18 cellular contexts compared by ENCODE assay signal in genomic region chr1:218353656-218354055, GRCh38. TPM values are rescaled to one million over a fixed set of nuclear protein-coding genes. Genes with fewer than 3 reads are reported as not detected.
DNase-seq lines count a peak whose midpoint lies in the region; ATAC-seq, FAIRE-seq and TF ChIP-seq lines count a peak whose summit lies in the region.
"Had no signal": no experiment of that assay in that cellular context is flagged by ENCODE, and none has a peak within 500 bp of the region (broad histone marks: within the 10 kb centered on the region; RNA-seq: fewer than 3 reads in every experiment).

No MANE protein-coding gene starts in this region.

- H3F3A ChIP-seq in smooth muscle cell (ENCODE audit: low read depth), result peaks cover 36% of the 10 kb centered on the region

- TF ChIP-seq CTCF in mesothelial cell of epicardium (IDR thresholded peaks at IDR 0.05; ENCODE audit: unreplicated experiment) (no peak), smooth muscle cell (IDR thresholded peaks at IDR 0.05; ENCODE audit: borderline replicate concordance, insufficient read depth, poor library complexity, severe bottlenecking) (no peak), adrenal gland (IDR thresholded peaks at IDR 0.05) (no peak), HepG2 (CRISPR knock-in tag; IDR thresholded peaks at IDR 0.05) (no peak)

- H3K4me2 ChIP-seq in smooth muscle cell, result peak overlapping the region; percentile 9
- no peak overlapping the region for H3K4me2 ChIP-seq in HepG2 (ENCODE audit: low read depth, low read length)

- H3K9ac ChIP-seq in smooth muscle cell (ENCODE audit: low read depth) (no peak overlapping the region), HepG2 (ENCODE audit: insufficient read depth, low read depth, low read length) (no peak overlapping the region)

- H3K36me3 ChIP-seq in SJSA1 (no peaks in the 10 kb centered on the region), smooth muscle cell (ENCODE audit: low read depth) (no peaks in the 10 kb centered on the region), adrenal gland (replicated peaks in 1 of 2) (no peaks in the 10 kb centered on the region), HepG2 (replicated peaks in 1 of 2; ENCODE audit: control insufficient read depth in 1 of 2, insufficient read depth in 2 of 2, low read length in 2 of 2) (no peaks in the 10 kb centered on the region)
- H3K36me3 ChIP-seq: HAP-1 had no signal

- peak overlapping the region; percentile 40 for H3K27ac Mint-ChIP-seq in mesothelial cell of epicardium

- CTCF ChIA-PET in HepG2 (lab: Yijun Ruan, JAX; ENCODE audit: low intra/inter-chr PET ratio, low total read pairs), result no interaction called here

- no peaks in the 10 kb centered on the region for H3K27me3 Mint-ChIP-seq in mesothelial cell of epicardium (ENCODE audit: low read depth)

- H3K27ac ChIP-seq in SJSA1, result peak overlapping the region; percentile 27
- H3K27ac ChIP-seq in smooth muscle cell (ENCODE audit: low read depth), result no peak overlapping the region
- H3K27ac ChIP-seq in adrenal gland, result no peak overlapping the region
- H3K27ac ChIP-seq in HepG2 (ENCODE audit: extremely low read length, insufficient read depth, low read length), result no peak overlapping the region
- H3K27ac ChIP-seq: SK-N-MC had no signal

- H3K79me2 ChIP-seq in smooth muscle cell (ENCODE audit: low read depth), result peaks cover 72% of the 10 kb centered on the region
- H3K79me2 ChIP-seq in HepG2 (ENCODE audit: insufficient read depth, low read length), result no peaks in the 10 kb centered on the region

- H3K4me1 ChIP-seq in SJSA1 (replicated peaks), result peaks cover 64% of the 10 kb centered on the region
- peaks cover 11% of the 10 kb centered on the region for H3K4me1 ChIP-seq in smooth muscle cell (ENCODE audit: low read depth)
- peaks cover 0 to 26% of the 10 kb centered on the region in 2 donors for H3K4me1 ChIP-seq in adrenal gland (replicated peaks in 1 of 2)
- H3K4me1 ChIP-seq in HepG2 (ENCODE audit: insufficient read depth, low read length), result no peaks in the 10 kb centered on the region

- WGBS in smooth muscle cell (ENCODE audit: low lambda C conversion rate), result 89% methylated on average over 4 of the region's 4 CpGs
- 89 to 98% (median 95%) methylated on average over 4 of the region's 4 CpGs for WGBS in adrenal gland, 4 donors
- WGBS in HepG2 (ENCODE audit: low lambda C conversion rate), result 66% methylated on average over 4 of the region's 4 CpGs

- no peaks in the 10 kb centered on the region for H3K9me3 Mint-ChIP-seq in mesothelial cell of epicardium

- no peak for TF ChIP-seq EP300 in HepG2 (IDR thresholded peaks at IDR 0.05; ENCODE audit: low read depth in 2 of 2, low read length in 2 of 2)
- TF ChIP-seq EP300 in HepG2 (CRISPR knock-in tag; IDR thresholded peaks at IDR 0.05; ENCODE audit: borderline replicate concordance), result no peak

- in situ Hi-C loops in HepG2 (cut with HindIII; ENCODE audit: extremely low pct_ligation_motif_present, low pct_unique_long_range_greater_than_20kb), result loop anchor here (25.0 kb wide), 1 partner anchor 959 kb away; no protein-coding TSS in a partner anchor

- H3K36me3 Mint-ChIP-seq in mesothelial cell of epicardium, result no peaks in the 10 kb centered on the region

- no peak for FAIRE-seq in HepG2 (lab: Jason Lieb, UNC)
- FAIRE-seq: K562 had no signal

- peak; percentile 41 for DNase-seq in HK-2 (ENCODE audit: unreplicated experiment)
- DNase-seq in SJSA1 (ENCODE audit: low read depth in 1 of 2, low spot score in 2 of 2), result peak in 1 of 2 experiments; percentile 63
- no peak for DNase-seq in mesothelial cell of epicardium (ENCODE audit: low spot score in 2 of 2, unreplicated experiment in 2 of 2)
- DNase-seq in smooth muscle cell (lab: John Stamatoyannopoulos, UW; ENCODE audit: unreplicated experiment), result no peak
- DNase-seq in OCI-M2 (lab: John Stamatoyannopoulos, UW; ENCODE audit: unreplicated experiment), result no peak
- DNase-seq in adrenal gland, result no peak
- no peak for DNase-seq in HepG2 (ENCODE audit: low spot score)
- no peak for DNase-seq in superior temporal gyrus (ENCODE audit: extremely low spot score)
- DNase-seq: COR-L47, DMS153, NCI-H1417 treated with DMSO at 0.1 percent for 48 hours, NCI-H2029, NCI-H2171, NCI-H446, NCI-H69 had no signal

- no peak overlapping the region for H3K4me3 ChIP-seq in SJSA1
- no peak overlapping the region for H3K4me3 ChIP-seq in smooth muscle cell
- H3K4me3 ChIP-seq in adrenal gland, result no peak overlapping the region
- no peak overlapping the region for H3K4me3 ChIP-seq in HepG2 (replicated peaks in 1 of 3; ENCODE audit: insufficient read depth in 1 of 3, low read depth in 2 of 3, low read length in 3 of 3)
- H3K4me3 ChIP-seq: HAP-1, K562, SK-N-MC had no signal

- no peak for TF ChIP-seq POLR2A in adrenal gland (IDR thresholded peaks at IDR 0.05)
- no peak for TF ChIP-seq POLR2A in HepG2 (IDR thresholded peaks at IDR 0.05; ENCODE audit: insufficient read depth in 1 of 2, low read depth in 2 of 2, low read length in 2 of 2)

- no peak overlapping the region for H2AFZ ChIP-seq in smooth muscle cell (ENCODE audit: low read depth)
- H2AFZ ChIP-seq in HepG2 (ENCODE audit: low read length), result no peak overlapping the region

- H3K4me3 Mint-ChIP-seq in mesothelial cell of epicardium, result no peak overlapping the region

- peaks cover 53% of the 10 kb centered on the region for H3K4me1 Mint-ChIP-seq in mesothelial cell of epicardium

- intact Hi-C loops in adrenal gland (cut with DNase I), result no loop called here
- intact Hi-C loops in HepG2 (cut with micrococcal nuclease; ENCODE audit: unreplicated experiment), result no loop called here

- ATAC-seq in HepG2, result no peak
- ATAC-seq: K562 had no signal

- H4K20me1 ChIP-seq in smooth muscle cell (ENCODE audit: low read depth), result peaks cover 3% of the 10 kb centered on the region
- no peaks in the 10 kb centered on the region for H4K20me1 ChIP-seq in HepG2 (ENCODE audit: insufficient read depth, low read length)

- BruUV-seq in HepG2 (replicated peaks; lab: Mats Ljungman, UMichigan), result no TSS peak

- H3K9me3 ChIP-seq in SJSA1 (replicated peaks) (no peaks in the 10 kb centered on the region), smooth muscle cell (replicated peaks; ENCODE audit: low read depth) (no peaks in the 10 kb centered on the region), adrenal gland (replicated peaks in 1 of 3) (no peaks in the 10 kb centered on the region), HepG2 (ENCODE audit: low read length) (no peaks in the 10 kb centered on the region)
- H3K9me3 ChIP-seq: HAP-1 had no signal

- no peaks in the 10 kb centered on the region for H3K27me3 ChIP-seq in SJSA1 (replicated peaks)
- no peaks in the 10 kb centered on the region for H3K27me3 ChIP-seq in smooth muscle cell (ENCODE audit: low read depth)
- no peaks in the 10 kb centered on the region for H3K27me3 ChIP-seq in adrenal gland
- 0 out of 5 replicates have a peak, but pooled peaks cover 0 to 2% of the 10 kb centered on the region in 2 experiments for H3K27me3 ChIP-seq in HepG2 (ENCODE audit: control insufficient read depth in 1 of 2, insufficient read depth in 2 of 2, low read length in 2 of 2)

- POLR2A ChIA-PET in HepG2 (lab: Yijun Ruan, JAX), result no interaction called here

- TF ChIP-seq RAD21 in HepG2 (CRISPR knock-in tag; IDR thresholded peaks at IDR 0.05), result no peak

TF ChIP-seq in HepG2, 621 proteins besides CTCF, POLR2A, EP300 and RAD21 (continues in another document):
- no peak for TF ChIP-seq FOXA1 (IDR thresholded peaks at IDR 0.05)
- no peak for TF ChIP-seq FOXA1 (CRISPR knock-in tag; IDR thresholded peaks at IDR 0.05)
- no peak for TF ChIP-seq ADNP (CRISPR knock-in tag; IDR thresholded peaks at IDR 0.05)
- no peak for TF ChIP-seq BCL6 (CRISPR knock-in tag; IDR thresholded peaks at IDR 0.05)
- no peak for TF ChIP-seq KDM2A (CRISPR knock-in tag; IDR thresholded peaks at IDR 0.05; ENCODE audit: borderline replicate concordance, low read depth)
- no peak for TF ChIP-seq JDP2 (CRISPR knock-in tag; IDR thresholded peaks at IDR 0.05; ENCODE audit: borderline replicate concordance)

RNA-seq across cellular contexts. Expression of gene TGFB2, which starts 8.5 kb away (rescaled TPM):
- 3.4 and 7.4 TPM in 2 replicates for total RNA-seq in SJSA1 (2014; rRNA removed; shearing (Covaris generic))
- total RNA-seq in mesothelial cell of epicardium (45.3 to 51.0 TPM (median 50.6 TPM) in 3 replicates), smooth muscle cell (63.3 and 76.5 TPM in 2 replicates), adrenal gland (1 to 10 TPM in 7 of 8 donors, under 1 TPM in 1; 0.94 to 4.2 (median 1.7) TPM), HepG2 (2016; rRNA removed; fragmentation: Illumina TruSeq; extraction: Trizol) (not detected in 2 replicates)
- polyA plus RNA-seq in smooth muscle cell (25.6 and 29.1 TPM in 2 replicates), adrenal gland (1 to 10 TPM in 1 of 3 donors, under 1 TPM in 2; 0.24 to 1.8 (median 0.54) TPM), HepG2 (2011; rRNA removed) (0.07 and 0.08 TPM in 2 replicates)
- not detected in 2 replicates for total RNA-seq in HepG2 (2016; cell fraction: cytosol; rRNA removed; fragmentation: Illumina TruSeq; extraction: Trizol; ENCODE audit: low read depth)
- total RNA-seq in HepG2 (2016; cell fraction: insoluble cytoplasmic fraction; rRNA removed; fragmentation: Illumina TruSeq; extraction: Trizol), result 0.07 TPM in 1 of 2 replicates, not detected in the other
- not detected in 2 replicates for total RNA-seq in HepG2 (2016; cell fraction: membrane; rRNA removed; fragmentation: Illumina TruSeq; extraction: Trizol)
- 0.44 TPM in 1 of 2 replicates, not detected in the other for total RNA-seq in HepG2 (2016; cell fraction: nucleus; rRNA removed; fragmentation: Illumina TruSeq; extraction: Trizol)
- not detected in 2 replicates for polyA plus RNA-seq in HepG2 (2011; cell fraction: cytosol; rRNA removed)
- 0.03 and 0.09 TPM in 2 replicates for polyA plus RNA-seq in HepG2 (2011; cell fraction: nucleus; rRNA removed)
- polyA plus RNA-seq in HepG2 (2012), result 0.05 TPM in 1 of 2 replicates, not detected in the other
- not detected in 2 replicates for polyA plus RNA-seq in HepG2 (2016; cell fraction: cytosol; fragmentation: Illumina TruSeq; extraction: Trizol; ENCODE audit: low read depth)
- polyA plus RNA-seq in HepG2 (2016; cell fraction: insoluble cytoplasmic fraction; fragmentation: Illumina TruSeq; extraction: Trizol; ENCODE audit: low read depth), result not detected in 2 replicates
- not detected in 2 replicates for polyA plus RNA-seq in HepG2 (2016; cell fraction: membrane; fragmentation: Illumina TruSeq; extraction: Trizol; ENCODE audit: low read depth)
- not detected in 2 replicates for polyA plus RNA-seq in HepG2 (2016; cell fraction: nucleus; fragmentation: Illumina TruSeq; extraction: Trizol; ENCODE audit: insufficient read depth, low read depth)
- 0.19 TPM in 1 of 2 replicates, not detected in the other for polyA minus RNA-seq in HepG2 (2011; rRNA and poly(A)+ RNA removed; ENCODE audit: low replicate concordance)
- not detected in 2 replicates for polyA minus RNA-seq in HepG2 (2011; cell fraction: cytosol; rRNA and poly(A)+ RNA removed)
- polyA minus RNA-seq in HepG2 (2011; cell fraction: nucleus; rRNA and poly(A)+ RNA removed), result 0.25 and 0.26 TPM in 2 replicates
